12 cellular contexts compared by ENCODE assay signal in the genomic region with DNA sequence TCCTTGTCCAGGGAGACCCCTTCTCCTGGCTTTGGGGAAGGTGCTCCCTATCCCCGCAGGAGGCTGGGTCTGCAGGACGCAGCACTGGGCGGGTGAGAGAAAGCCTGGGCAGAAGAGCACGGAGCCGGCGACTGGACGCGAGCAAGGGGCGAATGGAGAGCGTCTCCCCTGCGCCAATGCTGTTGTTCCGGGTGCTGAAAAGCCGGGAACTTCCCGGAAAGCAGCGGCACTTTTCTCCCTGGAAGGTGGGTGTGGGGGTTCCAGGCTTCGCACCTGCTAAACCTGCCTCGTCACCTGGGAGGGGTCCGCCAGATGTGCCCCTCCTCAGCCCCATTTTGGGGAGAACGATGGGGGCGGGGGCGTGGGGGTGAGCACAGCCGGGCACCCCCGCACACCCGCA.
DNase-seq lines count a peak whose midpoint lies in the region; ATAC-seq and TF ChIP-seq lines count a peak whose summit lies in the region.
"Had no signal": no experiment of that assay in that cellular context is flagged by ENCODE, and none has a peak within 500 bp of the region (broad histone marks: within the 10 kb centered on the region; RNA-seq: fewer than 3 reads in every experiment).

No MANE protein-coding gene starts in this region.

- intact Hi-C loops in PC-9 (cut with micrococcal nuclease; ENCODE audit: unreplicated experiment) = no loop called here

- no peaks in the 10 kb centered on the region for H3K79me2 ChIP-seq in PC-9 (ENCODE audit: low read depth)

- POLR2A ChIA-PET in PC-9 (lab: Charles Lee; ENCODE audit: unreplicated experiment) = interaction anchor here (0.6 kb wide), 1 partner anchor 52 kb away, joined by 3 read pairs; no protein-coding TSS in a partner anchor

- H3K9me3 ChIP-seq in neuron (ENCODE audit: low read length) = peaks cover 2% of the 10 kb centered on the region
- H3K9me3 ChIP-seq in upper lobe of left lung = no peaks in the 10 kb centered on the region
- no peaks in the 10 kb centered on the region for H3K9me3 ChIP-seq in PC-9 (ENCODE audit: insufficient read depth, low read depth)

- H3K4me1 ChIP-seq in neuron (ENCODE audit: insufficient read depth, low read length) = peaks cover 6% of the 10 kb centered on the region
- H3K4me1 ChIP-seq in upper lobe of left lung = peaks cover 0 to 11% (median 0%) of the 10 kb centered on the region in 4 donors
- no peaks in the 10 kb centered on the region for H3K4me1 ChIP-seq in PC-9 (replicated peaks; ENCODE audit: insufficient read depth)

- H3K4me2 ChIP-seq in PC-9 = no peak overlapping the region

- H3K27ac ChIP-seq in upper lobe of left lung (no peak overlapping the region), PC-9 (no peak overlapping the region)

- no peaks in the 10 kb centered on the region for H3K9me2 ChIP-seq in PC-9 (ENCODE audit: insufficient read depth)

- peak overlapping the region; percentile 23 for H2AFZ ChIP-seq in neuron (ENCODE audit: low read depth, low read length)
- H2AFZ ChIP-seq in PC-9 = no peak overlapping the region

- WGBS in upper lobe of left lung, 2 donors = 0 to 6% methylated on average over 4 to 21 of the region's 24 CpGs

- TF ChIP-seq EP300 in upper lobe of left lung (IDR thresholded peaks at IDR 0.05) = no peak

- H3K4me3 ChIP-seq in fibroblast of villous mesenchyme (ENCODE audit: low read depth, low read length) = no peak overlapping the region
- no peak overlapping the region for H3K4me3 ChIP-seq in neuron (ENCODE audit: low read length)
- no peak overlapping the region for H3K4me3 ChIP-seq in upper lobe of left lung
- no peak overlapping the region for H3K4me3 ChIP-seq in PC-9

- peak; percentile 34 to 48 for ATAC-seq in upper lobe of left lung (ENCODE audit: low FRiP score in 2 of 2)

- no peaks in the 10 kb centered on the region for H3F3A ChIP-seq in PC-9 (ENCODE audit: insufficient read depth, low read depth)

- H3K27me3 ChIP-seq in neuron (ENCODE audit: insufficient read depth, low read length) = peaks cover 14% of the 10 kb centered on the region
- no peaks in the 10 kb centered on the region for H3K27me3 ChIP-seq in upper lobe of left lung
- H3K27me3 ChIP-seq in PC-9 (ENCODE audit: insufficient read depth, low read depth) = peaks cover 3% of the 10 kb centered on the region; the same call in 1 of the 2 replicates

- BruUV-seq in PC-9 (replicated peaks; lab: Mats Ljungman, UMichigan) = no TSS peak

- TF ChIP-seq CTCF in fibroblast of villous mesenchyme (IDR thresholded peaks at IDR 0.05; ENCODE audit: insufficient read depth, low read depth, low read length) = no peak
- no peak for TF ChIP-seq CTCF in upper lobe of left lung (IDR thresholded peaks at IDR 0.05)
- no peak for TF ChIP-seq CTCF in PC-9 (conservative IDR thresholded peaks at IDR 0.05)

- DNase-seq in astrocyte of the hippocampus (ENCODE audit: low read depth, low spot score) (peak; percentile 50), fibroblast of villous mesenchyme (ENCODE audit: low read depth) (peak; percentile 2), upper lobe of left lung (peak in 1 of 2 donors; percentile 41), inferior parietal cortex (ENCODE audit: extremely low spot score) (no peak), DMS 273 treated with DMSO at 0.1 percent for 48 hours (lab: John Stamatoyannopoulos, UW) (no peak), PC-9 (no peak)
- DNase-seq: NCI-H146; NCI-H69; SHP77; stimulated activated CD4-positive, alpha-beta T cell treated with anti-CD3 and anti-CD28 coated beads, Interleukin-4, amount 100 ng/mL, for 24 hours; stimulated activated naive CD4-positive, alpha-beta T cell treated with Interleukin-2 at 50 U/mL for 16 hours had no signal

- H3K36me3 ChIP-seq in neuron (ENCODE audit: insufficient read depth, low read length) (no peaks in the 10 kb centered on the region), upper lobe of left lung (no peaks in the 10 kb centered on the region), PC-9 (ENCODE audit: low read depth) (no peaks in the 10 kb centered on the region)

- CTCF ChIA-PET in PC-9 (lab: Charles Lee) = no interaction called here

- no peak for TF ChIP-seq POLR2A in upper lobe of left lung (IDR thresholded peaks at IDR 0.05)

- no peaks in the 10 kb centered on the region for H4K20me1 ChIP-seq in PC-9 (ENCODE audit: insufficient read depth)

Comparison
In these comparisons a context has a peak if more than half of its experiments do, and no peak if none do; other contexts are left out.
1. DNase-seq: peak in astrocyte of the hippocampus (single experiment) and fibroblast of villous mesenchyme (single experiment); none in inferior parietal cortex (single experiment), DMS 273 treated with DMSO at 0.1 percent for 48 hours (single experiment) and PC-9 (0 of 2).